12 cellular contexts compared by ENCODE assay signal in the genomic region with DNA sequence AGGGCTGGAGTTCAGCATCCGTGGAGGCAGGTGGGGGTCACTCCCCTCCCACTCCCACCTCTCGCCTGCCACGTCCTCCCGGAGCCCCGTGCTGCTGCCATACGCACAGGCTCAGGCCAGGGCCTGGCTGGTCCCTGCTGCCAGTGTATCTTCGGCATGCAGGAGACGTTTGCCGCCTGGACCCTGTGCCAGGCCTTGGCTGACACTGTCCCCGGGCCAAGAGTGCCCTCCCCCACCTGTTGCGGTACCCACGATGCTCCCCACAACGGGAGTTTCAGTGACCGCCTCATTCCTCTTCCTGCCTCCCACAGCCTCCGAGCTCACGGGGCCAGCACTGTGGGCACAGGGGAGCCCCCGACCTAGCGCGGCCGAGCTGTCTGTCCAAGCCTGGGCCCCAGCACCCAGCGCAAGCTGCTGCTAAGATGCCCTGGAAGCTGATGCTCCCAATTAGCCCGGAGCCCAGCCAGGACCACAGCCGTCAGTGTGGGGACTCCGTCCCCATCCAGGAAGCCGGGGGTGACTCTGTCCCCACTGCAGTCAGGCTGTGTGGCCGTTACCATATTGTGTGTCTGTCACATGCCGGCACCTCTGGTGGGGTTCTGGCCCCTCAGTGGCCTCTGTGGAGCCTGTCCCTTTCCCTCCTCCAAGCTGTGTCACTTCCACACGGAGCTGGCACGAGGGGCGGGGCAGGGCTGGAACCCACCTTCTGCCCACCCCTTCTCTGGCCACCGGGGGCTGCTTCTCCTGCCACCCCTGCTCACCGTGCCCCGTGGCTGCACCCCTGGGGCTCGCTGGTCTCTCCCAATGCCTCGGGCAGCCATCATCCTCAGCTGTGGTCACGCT. TPM values are rescaled to one million over a fixed set of nuclear protein-coding genes. Genes with fewer than 3 reads are reported as not detected.
A peak's percentile ranks its signal among the peaks of the same experiment; 100 is the strongest.
DNase-seq lines count a peak whose midpoint lies in the region; ATAC-seq and TF ChIP-seq lines count a peak whose summit lies in the region.
"Had no signal": no experiment of that assay in that cellular context is flagged by ENCODE, and none has a peak within 500 bp of the region (broad histone marks: within the 10 kb centered on the region; RNA-seq: fewer than 3 reads in every experiment).

No MANE protein-coding gene starts in this region.

- H3K4me2 ChIP-seq in BLaER1 treated with 17β-estradiol and CSF1 and Interleukin-3, amounts not matched to agents 10 nM and 100 nM = peak overlapping the region; percentile 90 to 100 (median 98)
- peak overlapping the region; percentile 63 for H3K4me2 ChIP-seq in hepatocyte

- H3K9ac ChIP-seq in BLaER1 treated with 17β-estradiol and CSF1 and Interleukin-3, amounts not matched to agents 10 nM and 100 nM = peak overlapping the region; percentile 70 to 97 (median 80)

- no peak overlapping the region for H3K4me3 Mint-ChIP-seq in WTC11

- 91% methylated on average over 31 of the region's 36 CpGs for WGBS in hepatocyte (ENCODE audit: low lambda C conversion rate, missing lambda C conversion rate)
- WGBS in psoas muscle, 3 donors = 41 to 58% (median 45%) methylated on average over 34 to 36 of the region's 36 CpGs

- H3K79me2 ChIP-seq in hepatocyte = peaks cover 97% of the 10 kb centered on the region

- peaks cover 45 to 91% (median 74%) of the 10 kb centered on the region in 11 experiments for H4K20me1 ChIP-seq in BLaER1 treated with 17β-estradiol and CSF1 and Interleukin-3, amounts not matched to agents 10 nM and 100 nM
- H4K20me1 ChIP-seq in hepatocyte (ENCODE audit: insufficient read depth, poor library complexity, severe bottlenecking) = peaks cover 91% of the 10 kb centered on the region

- no peaks in the 10 kb centered on the region for H3K27me3 Mint-ChIP-seq in WTC11 (ENCODE audit: low read depth)

- peak overlapping the region in 4 of 10 experiments; percentile 46 to 98 (median 58); a peak in 9 of 20 replicates for H3K4me3 ChIP-seq in BLaER1 treated with 17β-estradiol and CSF1 and Interleukin-3, amounts not matched to agents 10 nM and 100 nM
- H3K4me3 ChIP-seq in hepatocyte (no peak overlapping the region), psoas muscle (peak overlapping the region; percentile 13)
- H3K4me3 ChIP-seq: upper lobe of right lung had no signal

- POLR2A ChIA-PET in WTC11 (lab: Charles Lee) = no interaction called here

- no peaks in the 10 kb centered on the region for H3K9me2 ChIP-seq in hepatocyte (replicated peaks; ENCODE audit: insufficient read depth)

- H3K4me1 Mint-ChIP-seq in WTC11 = peaks cover 28% of the 10 kb centered on the region

- no peak for ATAC-seq in WTC11
- ATAC-seq in psoas muscle = peak; percentile 13 to 45 (median 42)

- DNase-seq in WTC11 (ENCODE audit: low spot score) (no peak), hepatocyte (ENCODE audit: low spot score) (no peak), psoas muscle (no peak), Kasumi-1 (lab: John Stamatoyannopoulos, UW) (no peak), kidney tubule cell (ENCODE audit: low spot score) (no peak), NCI-H774 (lab: John Stamatoyannopoulos, UW) (no peak), GF-D8 (lab: John Stamatoyannopoulos, UW) (no peak)
- DNase-seq: activated naive CD4-positive, alpha-beta T cell treated with anti-CD3 and anti-CD28 coated beads, Interleukin-2, amount 50 U/mL, for 16 hours; NCI-H187; upper lobe of right lung had no signal

- H3K9me3 Mint-ChIP-seq in WTC11 = no peaks in the 10 kb centered on the region

- H2AFZ ChIP-seq in hepatocyte = no peak overlapping the region

- H3K27ac Mint-ChIP-seq in WTC11 = peak overlapping the region; percentile 68; the same call in 1 of the 2 replicates

- intact Hi-C loops in psoas muscle (cut with DNase I) = no loop called here

- TF ChIP-seq CTCF in WTC11 (IDR thresholded peaks at IDR 0.05) = no peak
- no peak for TF ChIP-seq CTCF in hepatocyte (IDR thresholded peaks at IDR 0.05; ENCODE audit: poor library complexity)
- no peak for TF ChIP-seq CTCF in psoas muscle (IDR thresholded peaks at IDR 0.05)

- CTCF ChIA-PET in WTC11 (lab: Charles Lee) = interaction anchor here (1.0 to 1.5 kb wide), 6 partner anchors 21 to 139 kb away, joined by 3 to 4 read pairs (median 3); a partner anchor contains a TSS

- H3K36me3 ChIP-seq in BLaER1 treated with 17β-estradiol and CSF1 and Interleukin-3, amounts not matched to agents 10 nM and 100 nM = peaks cover 15 to 36% (median 23%) of the 10 kb centered on the region in 11 experiments; a peak in 20 of 22 replicates
- H3K36me3 ChIP-seq in hepatocyte (replicated peaks; ENCODE audit: insufficient read depth, low read depth) (no peaks in the 10 kb centered on the region), psoas muscle (ENCODE audit: insufficient read depth in 1 of 2, low read depth in 1 of 2) (no peaks in the 10 kb centered on the region)
- H3K36me3 ChIP-seq: upper lobe of right lung had no signal

- H3K4me1 ChIP-seq in BLaER1 treated with 17β-estradiol and CSF1 and Interleukin-3, amounts not matched to agents 10 nM and 100 nM = peaks cover 99 to 100% (median 100%) of the 10 kb centered on the region in 10 experiments
- H3K4me1 ChIP-seq in hepatocyte (ENCODE audit: insufficient read depth) = peaks cover 72% of the 10 kb centered on the region
- peaks cover 44% of the 10 kb centered on the region for H3K4me1 ChIP-seq in psoas muscle

- no peaks in the 10 kb centered on the region for H3K9me3 ChIP-seq in BLaER1 treated with 17β-estradiol and CSF1 and Interleukin-3, amounts not matched to agents 10 nM and 100 nM (replicated peaks in 1 of 11)
- H3K9me3 ChIP-seq in hepatocyte (ENCODE audit: low read depth) = no peaks in the 10 kb centered on the region
- H3K9me3 ChIP-seq in psoas muscle = no peaks in the 10 kb centered on the region
- H3K9me3 ChIP-seq: upper lobe of right lung had no signal

- H3K27me3 ChIP-seq in BLaER1 treated with 17β-estradiol and CSF1 and Interleukin-3, amounts not matched to agents 10 nM and 100 nM = no peaks in the 10 kb centered on the region
- no peaks in the 10 kb centered on the region for H3K27me3 ChIP-seq in hepatocyte
- H3K27me3 ChIP-seq in psoas muscle (ENCODE audit: insufficient read depth in 3 of 3, low read length in 2 of 3) = no peaks in the 10 kb centered on the region
- H3K27me3 ChIP-seq: upper lobe of right lung had no signal

- H3K27ac ChIP-seq in BLaER1 treated with 17β-estradiol and CSF1 and Interleukin-3, amounts not matched to agents 10 nM and 100 nM = peak overlapping the region; percentile 77 to 98 (median 92)
- H3K27ac ChIP-seq in hepatocyte (peak overlapping the region; percentile 85), psoas muscle (peak overlapping the region; percentile 62)

- H3K36me3 Mint-ChIP-seq in WTC11 = no peaks in the 10 kb centered on the region

TF ChIP-seq in WTC11, 78 proteins besides CTCF, POLR2A, EP300 and RAD21:
- no peak for TF ChIP-seq ATF1 (CRISPR knock-in tag; IDR thresholded peaks at IDR 0.05)

RNA-seq across cellular contexts. Expression of a gene that starts 7.6 kb away (rescaled TPM):
- total RNA-seq in WTC11 (2021) = 178 to 190 TPM (median 181 TPM) in 3 replicates
- total RNA-seq in hepatocyte = 35.8 and 46.3 TPM in 2 replicates
- 101 and 108 TPM in 2 replicates for polyA plus RNA-seq in hepatocyte
- 10 to 100 TPM in 1 of 4 donors, 1 to 10 TPM in 3; 6.5 to 11.3 (median 7.1) TPM for total RNA-seq in psoas muscle
- 1 to 10 TPM; 1.3 to 2.4 (median 1.9) TPM for polyA plus RNA-seq in psoas muscle

RNA-seq across cellular contexts. Expression of a gene that starts 48.6 kb away (rescaled TPM):
- total RNA-seq in WTC11 (2021) (0.85 to 1.4 TPM (median 1.4 TPM) in 3 replicates), hepatocyte (not detected in 2 replicates), psoas muscle (not detected)
- polyA plus RNA-seq in hepatocyte (1.4 TPM in 1 of 2 replicates, not detected in the other), psoas muscle (under 1 TPM in 1 of 3 donors, not detected in 2; 0.03 TPM)
- total RNA-seq: LHCN-M2 had no signal
